ENCODE assay signal across 24 cellular contexts in genomic region chr9:36901528-36901927, GRCh38.
"Had no signal": no experiment of that assay in that cellular context is flagged by ENCODE, and none has a peak within 500 bp of the region (broad histone marks: within the 10 kb centered on the region; RNA-seq: fewer than 3 reads in every experiment).

No MANE protein-coding gene starts in this region.

- H3K4me1 ChIP-seq: esophagus muscularis mucosa, foreskin keratinocyte, gastroesophageal sphincter, heart left ventricle, left lung, parathyroid adenoma, right lobe of liver, tibial nerve had no signal

- H3K4me2 ChIP-seq: hepatocyte had no signal

- H3K4me1 Mint-ChIP-seq: natural killer cell had no signal

- H3K36me3 Mint-ChIP-seq: natural killer cell had no signal

- H3K27me3 ChIP-seq: right lobe of liver, upper lobe of left lung had no signal

- H3K4me3 Mint-ChIP-seq: natural killer cell; stimulated activated naive CD8-positive, alpha-beta T cell treated with anti-CD3 and anti-CD28 coated beads, Interleukin-15, Interleukin-2, amounts not matched to agents 100 ng/mL and 50 ng/mL, for 24 hours had no signal

- H3K9me3 Mint-ChIP-seq: natural killer cell; stimulated activated naive CD8-positive, alpha-beta T cell treated with anti-CD3 and anti-CD28 coated beads, Interleukin-15, Interleukin-2, amounts not matched to agents 100 ng/mL and 50 ng/mL, for 24 hours had no signal

- DNase-seq: dermis blood vessel endothelial cell; effector memory CD4-positive, alpha-beta T cell; foreskin keratinocyte; heart left ventricle; left cardiac atrium; mesendoderm; natural killer cell; occipital lobe; small intestine; stimulated activated CD4-positive, alpha-beta T cell treated with anti-CD3 and anti-CD28 coated beads, Interleukin-15, amount 100 ng/mL, for 24 hours; stimulated activated CD4-positive, alpha-beta T cell treated with anti-CD3 and anti-CD28 coated beads, Interleukin-2, amount 100 ng/mL, for 48 hours; stimulated activated CD8-positive, alpha-beta memory T cell treated with anti-CD3 and anti-CD28 coated beads, Interleukin-4, amount 100 ng/mL, for 48 hours; upper lobe of left lung had no signal

- ATAC-seq: foreskin keratinocyte, gastroesophageal sphincter, heart left ventricle, left cardiac atrium, left lung, natural killer cell, right lobe of liver had no signal

- H2AFZ ChIP-seq: hepatocyte, parathyroid adenoma had no signal

- H3K4me3 ChIP-seq: coronary artery, esophagus muscularis mucosa, gastroesophageal sphincter, heart left ventricle, hepatocyte, left lung, right lobe of liver, thoracic aorta, tibial nerve, upper lobe of left lung had no signal

- H3K36me3 ChIP-seq: esophagus muscularis mucosa, gastroesophageal sphincter, heart left ventricle, left lung, right lobe of liver, thoracic aorta, tibial nerve, upper lobe of left lung had no signal

- H3K9me3 ChIP-seq: esophagus muscularis mucosa, gastroesophageal sphincter, heart left ventricle, left lung, right lobe of liver, thoracic aorta, tibial nerve, upper lobe of left lung had no signal

- H3K79me2 ChIP-seq: hepatocyte, parathyroid adenoma had no signal

- H3K27ac Mint-ChIP-seq: natural killer cell; stimulated activated naive CD8-positive, alpha-beta T cell treated with anti-CD3 and anti-CD28 coated beads, Interleukin-15, Interleukin-2, amounts not matched to agents 100 ng/mL and 50 ng/mL, for 24 hours had no signal

- H3K27ac ChIP-seq: coronary artery, esophagus muscularis mucosa, foreskin keratinocyte, gastroesophageal sphincter, heart left ventricle, hepatocyte, left lung, parathyroid adenoma, right lobe of liver, thoracic aorta, tibial nerve, upper lobe of left lung had no signal

- H3K9ac ChIP-seq: parathyroid adenoma had no signal

- FAIRE-seq: endothelial cell of umbilical vein, small intestine had no signal
